Comparison of ENCODE assay signal across 2 cellular contexts in the genomic region with DNA sequence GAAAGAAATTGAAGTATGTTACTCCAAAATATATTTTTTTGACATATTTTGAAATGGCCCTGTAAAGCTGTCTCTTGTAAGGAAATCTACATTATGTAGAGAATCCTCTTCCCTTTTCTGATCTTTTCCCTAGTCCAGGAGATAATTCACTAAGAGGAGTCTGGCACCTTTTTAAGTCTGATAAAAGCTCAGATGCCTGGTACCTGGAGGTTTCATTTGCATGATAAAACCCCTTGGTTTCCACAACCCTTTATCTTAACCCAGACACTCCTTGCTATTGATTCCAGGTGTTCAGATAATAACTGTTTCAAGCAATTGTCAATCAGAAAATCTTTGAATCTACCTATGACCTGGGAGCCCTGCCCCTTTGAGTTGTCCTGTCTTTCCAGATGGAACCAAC.
TF ChIP-seq lines count a peak whose summit lies in the region.

No MANE protein-coding gene starts in this region.

TF ChIP-seq in GM23338, 12 proteins besides CTCF, POLR2A, EP300 and RAD21 (continues in another document):
- TF ChIP-seq EZH2phosphoT487 (IDR thresholded peaks at IDR 0.05; ENCODE audit: unreplicated experiment) = no peak
- no peak for TF ChIP-seq ZNF331 (CRISPR knock-in tag; IDR thresholded peaks at IDR 0.05; ENCODE audit: low read depth)
- TF ChIP-seq ZNF114 (CRISPR knock-in tag; IDR thresholded peaks at IDR 0.05) = no peak
- TF ChIP-seq, protein P1, sequence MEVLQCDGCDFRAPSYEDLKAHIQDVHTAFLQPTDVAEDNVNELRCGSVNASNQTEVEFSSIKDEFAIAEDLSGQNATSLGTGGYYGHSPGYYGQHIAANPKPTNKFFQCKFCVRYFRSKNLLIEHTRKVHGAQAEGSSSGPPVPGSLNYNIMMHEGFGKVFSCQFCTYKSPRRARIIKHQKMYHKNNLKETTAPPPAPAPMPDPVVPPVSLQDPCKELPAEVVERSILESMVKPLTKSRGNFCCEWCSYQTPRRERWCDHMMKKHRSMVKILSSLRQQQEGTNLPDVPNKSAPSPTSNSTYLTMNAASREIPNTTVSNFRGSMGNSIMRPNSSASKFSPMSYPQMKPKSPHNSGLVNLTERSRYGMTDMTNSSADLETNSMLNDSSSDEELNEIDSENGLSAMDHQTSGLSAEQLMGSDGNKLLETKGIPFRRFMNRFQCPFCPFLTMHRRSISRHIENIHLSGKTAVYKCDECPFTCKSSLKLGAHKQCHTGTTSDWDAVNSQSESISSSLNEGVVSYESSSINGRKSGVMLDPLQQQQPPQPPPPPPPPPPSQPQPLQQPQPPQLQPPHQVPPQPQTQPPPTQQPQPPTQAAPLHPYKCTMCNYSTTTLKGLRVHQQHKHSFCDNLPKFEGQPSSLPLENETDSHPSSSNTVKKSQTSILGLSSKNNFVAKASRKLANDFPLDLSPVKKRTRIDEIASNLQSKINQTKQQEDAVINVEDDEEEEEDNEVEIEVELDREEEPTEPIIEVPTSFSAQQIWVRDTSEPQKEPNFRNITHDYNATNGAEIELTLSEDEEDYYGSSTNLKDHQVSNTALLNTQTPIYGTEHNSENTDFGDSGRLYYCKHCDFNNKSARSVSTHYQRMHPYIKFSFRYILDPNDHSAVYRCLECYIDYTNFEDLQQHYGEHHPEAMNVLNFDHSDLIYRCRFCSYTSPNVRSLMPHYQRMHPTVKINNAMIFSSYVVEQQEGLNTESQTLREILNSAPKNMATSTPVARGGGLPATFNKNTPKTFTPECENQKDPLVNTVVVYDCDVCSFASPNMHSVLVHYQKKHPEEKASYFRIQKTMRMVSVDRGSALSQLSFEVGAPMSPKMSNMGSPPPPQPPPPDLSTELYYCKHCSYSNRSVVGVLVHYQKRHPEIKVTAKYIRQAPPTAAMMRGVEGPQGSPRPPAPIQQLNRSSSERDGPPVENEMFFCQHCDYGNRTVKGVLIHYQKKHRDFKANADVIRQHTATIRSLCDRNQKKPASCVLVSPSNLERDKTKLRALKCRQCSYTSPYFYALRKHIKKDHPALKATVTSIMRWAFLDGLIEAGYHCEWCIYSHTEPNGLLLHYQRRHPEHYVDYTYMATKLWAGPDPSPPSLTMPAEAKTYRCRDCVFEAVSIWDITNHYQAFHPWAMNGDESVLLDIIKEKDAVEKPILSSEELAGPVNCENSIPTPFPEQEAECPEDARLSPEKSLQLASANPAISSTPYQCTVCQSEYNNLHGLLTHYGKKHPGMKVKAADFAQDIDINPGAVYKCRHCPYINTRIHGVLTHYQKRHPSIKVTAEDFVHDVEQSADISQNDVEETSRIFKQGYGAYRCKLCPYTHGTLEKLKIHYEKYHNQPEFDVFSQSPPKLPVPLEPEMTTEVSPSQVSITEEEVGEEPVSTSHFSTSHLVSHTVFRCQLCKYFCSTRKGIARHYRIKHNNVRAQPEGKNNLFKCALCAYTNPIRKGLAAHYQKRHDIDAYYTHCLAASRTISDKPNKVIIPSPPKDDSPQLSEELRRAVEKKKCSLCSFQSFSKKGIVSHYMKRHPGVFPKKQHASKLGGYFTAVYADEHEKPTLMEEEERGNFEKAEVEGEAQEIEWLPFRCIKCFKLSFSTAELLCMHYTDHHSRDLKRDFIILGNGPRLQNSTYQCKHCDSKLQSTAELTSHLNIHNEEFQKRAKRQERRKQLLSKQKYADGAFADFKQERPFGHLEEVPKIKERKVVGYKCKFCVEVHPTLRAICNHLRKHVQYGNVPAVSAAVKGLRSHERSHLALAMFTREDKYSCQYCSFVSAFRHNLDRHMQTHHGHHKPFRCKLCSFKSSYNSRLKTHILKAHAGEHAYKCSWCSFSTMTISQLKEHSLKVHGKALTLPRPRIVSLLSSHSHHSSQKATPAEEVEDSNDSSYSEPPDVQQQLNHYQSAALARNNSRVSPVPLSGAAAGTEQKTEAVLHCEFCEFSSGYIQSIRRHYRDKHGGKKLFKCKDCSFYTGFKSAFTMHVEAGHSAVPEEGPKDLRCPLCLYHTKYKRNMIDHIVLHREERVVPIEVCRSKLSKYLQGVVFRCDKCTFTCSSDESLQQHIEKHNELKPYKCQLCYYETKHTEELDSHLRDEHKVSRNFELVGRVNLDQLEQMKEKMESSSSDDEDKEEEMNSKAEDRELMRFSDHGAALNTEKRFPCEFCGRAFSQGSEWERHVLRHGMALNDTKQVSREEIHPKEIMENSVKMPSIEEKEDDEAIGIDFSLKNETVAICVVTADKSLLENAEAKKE (CRISPR knock-in tag; IDR thresholded peaks at IDR 0.05) = no peak
- TF ChIP-seq, protein P2, sequence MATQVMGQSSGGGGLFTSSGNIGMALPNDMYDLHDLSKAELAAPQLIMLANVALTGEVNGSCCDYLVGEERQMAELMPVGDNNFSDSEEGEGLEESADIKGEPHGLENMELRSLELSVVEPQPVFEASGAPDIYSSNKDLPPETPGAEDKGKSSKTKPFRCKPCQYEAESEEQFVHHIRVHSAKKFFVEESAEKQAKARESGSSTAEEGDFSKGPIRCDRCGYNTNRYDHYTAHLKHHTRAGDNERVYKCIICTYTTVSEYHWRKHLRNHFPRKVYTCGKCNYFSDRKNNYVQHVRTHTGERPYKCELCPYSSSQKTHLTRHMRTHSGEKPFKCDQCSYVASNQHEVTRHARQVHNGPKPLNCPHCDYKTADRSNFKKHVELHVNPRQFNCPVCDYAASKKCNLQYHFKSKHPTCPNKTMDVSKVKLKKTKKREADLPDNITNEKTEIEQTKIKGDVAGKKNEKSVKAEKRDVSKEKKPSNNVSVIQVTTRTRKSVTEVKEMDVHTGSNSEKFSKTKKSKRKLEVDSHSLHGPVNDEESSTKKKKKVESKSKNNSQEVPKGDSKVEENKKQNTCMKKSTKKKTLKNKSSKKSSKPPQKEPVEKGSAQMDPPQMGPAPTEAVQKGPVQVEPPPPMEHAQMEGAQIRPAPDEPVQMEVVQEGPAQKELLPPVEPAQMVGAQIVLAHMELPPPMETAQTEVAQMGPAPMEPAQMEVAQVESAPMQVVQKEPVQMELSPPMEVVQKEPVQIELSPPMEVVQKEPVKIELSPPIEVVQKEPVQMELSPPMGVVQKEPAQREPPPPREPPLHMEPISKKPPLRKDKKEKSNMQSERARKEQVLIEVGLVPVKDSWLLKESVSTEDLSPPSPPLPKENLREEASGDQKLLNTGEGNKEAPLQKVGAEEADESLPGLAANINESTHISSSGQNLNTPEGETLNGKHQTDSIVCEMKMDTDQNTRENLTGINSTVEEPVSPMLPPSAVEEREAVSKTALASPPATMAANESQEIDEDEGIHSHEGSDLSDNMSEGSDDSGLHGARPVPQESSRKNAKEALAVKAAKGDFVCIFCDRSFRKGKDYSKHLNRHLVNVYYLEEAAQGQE (IDR thresholded peaks at IDR 0.05; ENCODE audit: unreplicated experiment) = no peak
- no peak for TF ChIP-seq NANOG (IDR thresholded peaks at IDR 0.05; ENCODE audit: borderline replicate concordance)
- no peak for TF ChIP-seq POLR2AphosphoS5 (IDR thresholded peaks at IDR 0.05; ENCODE audit: low read depth)
- TF ChIP-seq STAT1 (IDR thresholded peaks at IDR 0.05; ENCODE audit: unreplicated experiment) = no peak
- TF ChIP-seq, protein P3, sequence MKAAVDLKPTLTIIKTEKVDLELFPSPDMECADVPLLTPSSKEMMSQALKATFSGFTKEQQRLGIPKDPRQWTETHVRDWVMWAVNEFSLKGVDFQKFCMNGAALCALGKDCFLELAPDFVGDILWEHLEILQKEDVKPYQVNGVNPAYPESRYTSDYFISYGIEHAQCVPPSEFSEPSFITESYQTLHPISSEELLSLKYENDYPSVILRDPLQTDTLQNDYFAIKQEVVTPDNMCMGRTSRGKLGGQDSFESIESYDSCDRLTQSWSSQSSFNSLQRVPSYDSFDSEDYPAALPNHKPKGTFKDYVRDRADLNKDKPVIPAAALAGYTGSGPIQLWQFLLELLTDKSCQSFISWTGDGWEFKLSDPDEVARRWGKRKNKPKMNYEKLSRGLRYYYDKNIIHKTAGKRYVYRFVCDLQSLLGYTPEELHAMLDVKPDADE (IDR thresholded peaks at IDR 0.05) = no peak
- no peak for TF ChIP-seq JUNB (IDR thresholded peaks at IDR 0.05; ENCODE audit: unreplicated experiment)

TF ChIP-seq in H1, 55 proteins besides CTCF, POLR2A, EP300 and RAD21:
- TF ChIP-seq KDM1A (IDR thresholded peaks at IDR 0.05; ENCODE audit: borderline replicate concordance, low read length) (no peak), EGR1 (IDR thresholded peaks at IDR 0.05; ENCODE audit: borderline replicate concordance, low read depth, low read length) (no peak), HDAC2 (IDR thresholded peaks at IDR 0.05; ENCODE audit: borderline replicate concordance in 1 of 2, low read depth in 2 of 2, low read length in 2 of 2) (no peak), ZNF274 (IDR thresholded peaks at IDR 0.05; ENCODE audit: borderline replicate concordance, extremely low read depth, low read length) (no peak), KDM4A (IDR thresholded peaks at IDR 0.05; ENCODE audit: low read depth, low read length, severe bottlenecking) (no peak), SIN3A (conservative IDR thresholded peaks at IDR 0.05 in 1 of 2, IDR thresholded peaks at IDR 0.05 in 1 of 2; ENCODE audit: low read depth in 1 of 2, low read length in 2 of 2) (no peak), MAFK (IDR thresholded peaks at IDR 0.05; ENCODE audit: low read depth, low read length) (no peak), CHD2 (IDR thresholded peaks at IDR 0.05; ENCODE audit: low read length) (no peak), RNF2 (IDR thresholded peaks at IDR 0.05; ENCODE audit: borderline replicate concordance, low read depth, low read length, missing control alignments, poor library complexity, severe bottlenecking) (no peak)
- TF ChIP-seq, protein P4, sequence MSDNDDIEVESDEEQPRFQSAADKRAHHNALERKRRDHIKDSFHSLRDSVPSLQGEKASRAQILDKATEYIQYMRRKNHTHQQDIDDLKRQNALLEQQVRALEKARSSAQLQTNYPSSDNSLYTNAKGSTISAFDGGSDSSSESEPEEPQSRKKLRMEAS (IDR thresholded peaks at IDR 0.05) = no peak
